In genomic region chr6:593139-593906, GRCh38 we compare ENCODE assay signal across 1 cellular context.
TF ChIP-seq lines count a peak whose summit lies in the region.

No MANE protein-coding gene starts in this region.

TF ChIP-seq in K562, 482 proteins besides CTCF, POLR2A, EP300 and RAD21 (continued from another document):
- 0 out of 2 replicates have a peak, but pooled peaks have one; percentile 14 for TF ChIP-seq KLF16 (IDR thresholded peaks at IDR 0.05)
- TF ChIP-seq TBL1XR1 (IDR thresholded peaks at IDR 0.05; ENCODE audit: low read length in 2 of 2) = no peak
- TF ChIP-seq ZNF589 (CRISPR knock-in tag; IDR thresholded peaks at IDR 0.05; ENCODE audit: low read depth) = no peak
- TF ChIP-seq ELF4 (CRISPR knock-in tag; IDR thresholded peaks at IDR 0.05) = no peak
- TF ChIP-seq STAT6 (CRISPR knock-in tag; IDR thresholded peaks at IDR 0.05) = no peak
- TF ChIP-seq UBTF (IDR thresholded peaks at IDR 0.05; ENCODE audit: borderline replicate concordance in 1 of 2, low read depth in 2 of 2, low read length in 2 of 2) = no peak
- no peak for TF ChIP-seq ZNF586 (CRISPR knock-in tag; conservative IDR thresholded peaks at IDR 0.05)
- no peak for TF ChIP-seq HDAC6 (IDR thresholded peaks at IDR 0.05; ENCODE audit: low read depth, low read length)
- TF ChIP-seq FOXA1 (IDR thresholded peaks at IDR 0.05; ENCODE audit: borderline replicate concordance) = no peak
- no peak for TF ChIP-seq MYNN (IDR thresholded peaks at IDR 0.05)
- TF ChIP-seq MYNN (CRISPR knock-in tag; IDR thresholded peaks at IDR 0.05) = no peak
- no peak for TF ChIP-seq HMGN3 (IDR thresholded peaks at IDR 0.05; ENCODE audit: borderline replicate concordance, extremely low read depth, insufficient read length, low read depth, low read length)
- TF ChIP-seq SMC3 (conservative IDR thresholded peaks at IDR 0.05; ENCODE audit: insufficient read depth, low read depth, low read length) = peak; percentile 63; the same call in 1 of the 2 replicates
- TF ChIP-seq ESRRA (IDR thresholded peaks at IDR 0.05; ENCODE audit: borderline replicate concordance, low read depth) = no peak
